Comparison of ENCODE assay signal across 1 cellular context in the genomic region with DNA sequence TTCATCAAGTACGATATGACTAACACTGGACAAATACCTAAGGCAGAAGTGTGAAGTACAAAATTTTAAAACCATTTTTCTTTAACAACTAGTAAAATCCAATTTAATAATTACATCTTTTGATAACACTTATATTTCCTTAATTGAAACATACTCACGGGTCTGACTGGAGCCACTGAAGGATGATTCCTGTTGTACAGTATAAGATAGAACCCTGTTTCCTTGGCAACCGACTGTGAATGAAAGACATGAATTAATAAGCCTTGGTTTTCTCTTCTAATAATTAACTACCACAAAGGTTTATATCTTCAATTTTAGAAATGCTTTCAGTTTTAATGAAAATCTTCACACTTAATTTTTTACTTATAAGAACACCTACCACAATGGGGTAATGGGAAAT.
TF ChIP-seq lines count a peak whose summit lies in the region.

No MANE protein-coding gene starts in this region.

TF ChIP-seq in GM12878, 131 proteins besides CTCF, POLR2A, EP300 and RAD21 (continued from another document):
- TF ChIP-seq, protein P1, sequence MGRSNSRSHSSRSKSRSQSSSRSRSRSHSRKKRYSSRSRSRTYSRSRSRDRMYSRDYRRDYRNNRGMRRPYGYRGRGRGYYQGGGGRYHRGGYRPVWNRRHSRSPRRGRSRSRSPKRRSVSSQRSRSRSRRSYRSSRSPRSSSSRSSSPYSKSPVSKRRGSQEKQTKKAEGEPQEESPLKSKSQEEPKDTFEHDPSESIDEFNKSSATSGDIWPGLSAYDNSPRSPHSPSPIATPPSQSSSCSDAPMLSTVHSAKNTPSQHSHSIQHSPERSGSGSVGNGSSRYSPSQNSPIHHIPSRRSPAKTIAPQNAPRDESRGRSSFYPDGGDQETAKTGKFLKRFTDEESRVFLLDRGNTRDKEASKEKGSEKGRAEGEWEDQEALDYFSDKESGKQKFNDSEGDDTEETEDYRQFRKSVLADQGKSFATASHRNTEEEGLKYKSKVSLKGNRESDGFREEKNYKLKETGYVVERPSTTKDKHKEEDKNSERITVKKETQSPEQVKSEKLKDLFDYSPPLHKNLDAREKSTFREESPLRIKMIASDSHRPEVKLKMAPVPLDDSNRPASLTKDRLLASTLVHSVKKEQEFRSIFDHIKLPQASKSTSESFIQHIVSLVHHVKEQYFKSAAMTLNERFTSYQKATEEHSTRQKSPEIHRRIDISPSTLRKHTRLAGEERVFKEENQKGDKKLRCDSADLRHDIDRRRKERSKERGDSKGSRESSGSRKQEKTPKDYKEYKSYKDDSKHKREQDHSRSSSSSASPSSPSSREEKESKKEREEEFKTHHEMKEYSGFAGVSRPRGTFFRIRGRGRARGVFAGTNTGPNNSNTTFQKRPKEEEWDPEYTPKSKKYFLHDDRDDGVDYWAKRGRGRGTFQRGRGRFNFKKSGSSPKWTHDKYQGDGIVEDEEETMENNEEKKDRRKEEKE (IDR thresholded peaks at IDR 0.05): no peak
- TF ChIP-seq, protein P2, sequence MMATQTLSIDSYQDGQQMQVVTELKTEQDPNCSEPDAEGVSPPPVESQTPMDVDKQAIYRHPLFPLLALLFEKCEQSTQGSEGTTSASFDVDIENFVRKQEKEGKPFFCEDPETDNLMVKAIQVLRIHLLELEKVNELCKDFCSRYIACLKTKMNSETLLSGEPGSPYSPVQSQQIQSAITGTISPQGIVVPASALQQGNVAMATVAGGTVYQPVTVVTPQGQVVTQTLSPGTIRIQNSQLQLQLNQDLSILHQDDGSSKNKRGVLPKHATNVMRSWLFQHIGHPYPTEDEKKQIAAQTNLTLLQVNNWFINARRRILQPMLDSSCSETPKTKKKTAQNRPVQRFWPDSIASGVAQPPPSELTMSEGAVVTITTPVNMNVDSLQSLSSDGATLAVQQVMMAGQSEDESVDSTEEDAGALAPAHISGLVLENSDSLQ (IDR thresholded peaks at IDR 0.05): no peak
- TF ChIP-seq ZNF24 (IDR thresholded peaks at IDR 0.05) (no peak), BMI1 (IDR thresholded peaks at IDR 0.05; ENCODE audit: borderline replicate concordance) (peak; percentile 62; the same call in 1 of the 2 replicates), CHD4 (IDR thresholded peaks at IDR 0.05) (no peak)
